Comparison of ENCODE assay signal across 9 cellular contexts in the genomic region with DNA sequence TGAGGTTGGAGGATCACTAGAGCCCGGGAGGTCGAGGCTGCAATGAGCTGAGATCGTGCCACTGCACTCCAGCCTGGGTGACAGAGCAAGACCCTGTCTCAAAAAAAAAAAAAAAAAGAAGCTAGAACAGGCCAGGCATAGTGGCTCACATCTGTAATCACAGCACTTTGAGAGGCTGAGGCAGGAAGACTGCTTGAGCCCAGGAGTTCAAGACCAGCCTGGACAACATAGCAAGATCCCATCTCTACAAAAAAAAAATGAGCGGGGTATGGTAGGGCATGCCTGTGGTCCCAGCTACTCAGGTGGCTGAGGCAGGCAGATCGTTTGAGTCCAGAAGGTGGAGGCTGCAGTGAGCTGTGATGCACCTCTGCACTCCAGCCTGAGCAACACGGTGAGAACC. TPM values are rescaled to one million over a fixed set of nuclear protein-coding genes. Genes with fewer than 3 reads are reported as not detected.
A peak's percentile ranks its signal among the peaks of the same experiment; 100 is the strongest.
DNase-seq lines count a peak whose midpoint lies in the region; ATAC-seq, FAIRE-seq and TF ChIP-seq lines count a peak whose summit lies in the region.
"Not testable (repeated sequence)": the region's sequence is repeated elsewhere in the genome, so short reads cannot be mapped to it uniquely, and the experiment has no call there.
"Had no signal": no experiment of that assay in that cellular context is flagged by ENCODE, and none has a peak within 500 bp of the region (broad histone marks: within the 10 kb centered on the region; RNA-seq: fewer than 3 reads in every experiment).

No MANE protein-coding gene starts in this region.

- H3K27ac Mint-ChIP-seq in CD4-positive, CD25-positive, alpha-beta regulatory T cell, result peak overlapping the region in 2 of 3 donors; percentile 20 to 55
- H3K27ac Mint-ChIP-seq in activated CD4-positive, alpha-beta T cell treated with anti-CD3 and anti-CD28 coated beads, Interleukin-2, amount 10 ng/mL, durations not matched to agents 7 days and 5 days, result peak overlapping the region; percentile 80
- H3K27ac Mint-ChIP-seq in immature natural killer cell (peak overlapping the region; percentile 68 to 87 (median 80)), type B pancreatic cell (peak overlapping the region; percentile 53)
- peak overlapping the region; percentile 5 to 81 (median 48) for H3K27ac Mint-ChIP-seq in naive thymus-derived CD8-positive, alpha-beta T cell

- BruUV-seq in K562 (replicated peaks; lab: Mats Ljungman, UMichigan), result not testable (repeated sequence)

- H3K79me2 ChIP-seq in K562 (ENCODE audit: control insufficient read depth, insufficient read depth, low read length), result peaks cover 21% of the 10 kb centered on the region

- H3K27me3 ChIP-seq in BLaER1; CD4-positive, CD25-positive, alpha-beta regulatory T cell (ENCODE audit: control insufficient read depth, insufficient read depth, low read length); K562 (ENCODE audit: control insufficient read depth in 2 of 2, insufficient read depth in 2 of 2, low read length in 2 of 2): not testable (repeated sequence)

- H3K36me3 Mint-ChIP-seq in CD4-positive, CD25-positive, alpha-beta regulatory T cell, result peaks cover 14% of the 10 kb centered on the region
- peaks cover 13% of the 10 kb centered on the region for H3K36me3 Mint-ChIP-seq in activated CD4-positive, alpha-beta T cell treated with anti-CD3 and anti-CD28 coated beads, Interleukin-2, amount 10 ng/mL, durations not matched to agents 7 days and 5 days (ENCODE audit: low read depth)
- not testable (repeated sequence) for H3K36me3 Mint-ChIP-seq in immature natural killer cell, type B pancreatic cell
- peaks cover 0 to 19% (median 0%) of the 10 kb centered on the region in 3 donors for H3K36me3 Mint-ChIP-seq in naive thymus-derived CD8-positive, alpha-beta T cell

- H3K9me3 Mint-ChIP-seq in CD4-positive, CD25-positive, alpha-beta regulatory T cell; activated CD4-positive, alpha-beta T cell treated with anti-CD3 and anti-CD28 coated beads, Interleukin-2, amount 10 ng/mL, durations not matched to agents 7 days and 5 days; immature natural killer cell; naive thymus-derived CD8-positive, alpha-beta T cell; type B pancreatic cell: not testable (repeated sequence)

- peaks cover 81% of the 10 kb centered on the region for H4K20me1 ChIP-seq in BLaER1
- H4K20me1 ChIP-seq in K562 (replicated peaks; ENCODE audit: control insufficient read depth, insufficient read depth, low read length), result not testable (repeated sequence)

- DNase-seq in CD4-positive, CD25-positive, alpha-beta regulatory T cell; activated CD4-positive, alpha-beta T cell treated with anti-CD3 and anti-CD28 coated beads, Interleukin-2, amount 10 ng/mL, durations not matched to agents 7 days and 5 days; K562 (ENCODE audit: extremely low read depth in 1 of 4, low spot score in 3 of 4); immature natural killer cell; naive thymus-derived CD8-positive, alpha-beta T cell; type B pancreatic cell (ENCODE audit: extremely low spot score, unreplicated experiment): not testable (repeated sequence)

- not testable (repeated sequence) for H3K27ac ChIP-seq in BLaER1; CD4-positive, CD25-positive, alpha-beta regulatory T cell (ENCODE audit: insufficient read depth, low read length, poor library complexity, severe bottlenecking); HEK293 (ENCODE audit: extremely low read depth, low read depth, low read length); K562 (ENCODE audit: extremely low read depth, low read depth, low read length)

- not testable (repeated sequence) for ATAC-seq in CD4-positive, CD25-positive, alpha-beta regulatory T cell (ENCODE audit: low read depth in 2 of 2); K562; naive thymus-derived CD8-positive, alpha-beta T cell

- CTCF ChIA-PET in HEK293 (lab: Yijun Ruan, JAX), result interaction anchor here (0.6 kb wide), 1 partner anchor 10 kb away, joined by 3 read pairs; no protein-coding TSS in a partner anchor
- CTCF ChIA-PET in activated CD4-positive, alpha-beta T cell treated with anti-CD3 and anti-CD28 coated beads, Interleukin-2, amount 10 ng/mL, durations not matched to agents 7 days and 5 days (lab: Charles Lee), result interaction anchor here (0.6 to 1.3 kb wide), 4 partner anchors 12 to 1699 kb away, joined by 3 to 4 read pairs (median 4); partner anchors contain the start of gene BRF1
- CTCF ChIA-PET in K562 (lab: Yijun Ruan, JAX; ENCODE audit: low intra/inter-chr PET ratio), result not testable (repeated sequence)

- H3K9me3 ChIP-seq in BLaER1; CD4-positive, CD25-positive, alpha-beta regulatory T cell (ENCODE audit: control insufficient read depth in 2 of 2, low read length in 2 of 2); HEK293 (ENCODE audit: control insufficient read depth, insufficient read depth, low read depth, low read length); K562 (replicated peaks; ENCODE audit: control insufficient read depth, insufficient read depth, low read depth, low read length): not testable (repeated sequence)

- 68% methylated on average over 3 of the region's 6 CpGs for WGBS in K562 (ENCODE audit: insufficient coverage, low coverage, missing lambda C conversion rate)

- not testable (repeated sequence) for H2AFZ ChIP-seq in K562 (ENCODE audit: low read depth, low read length)

- TF ChIP-seq POLR2A in K562 (conservative IDR thresholded peaks at IDR 0.05), result not testable (repeated sequence)

- peaks cover 100% of the 10 kb centered on the region for H3K4me1 ChIP-seq in BLaER1
- H3K4me1 ChIP-seq in CD4-positive, CD25-positive, alpha-beta regulatory T cell (ENCODE audit: control insufficient read depth, insufficient read depth, low read length, poor library complexity, severe bottlenecking), result peaks cover 15% of the 10 kb centered on the region
- not testable (repeated sequence) for H3K4me1 ChIP-seq in HEK293 (ENCODE audit: control insufficient read depth, insufficient read depth, low read length)
- peaks cover 0 to 28% of the 10 kb centered on the region in 2 experiments; a peak in 3 of 5 replicates for H3K4me1 ChIP-seq in K562 (replicated peaks in 1 of 2; ENCODE audit: control insufficient read depth in 2 of 2, insufficient read depth in 2 of 2, low read length in 2 of 2)

- peak overlapping the region; percentile 93 for H3K4me2 ChIP-seq in BLaER1
- not testable (repeated sequence) for H3K4me2 ChIP-seq in K562 (ENCODE audit: insufficient read depth, low read length)

- H3K27me3 Mint-ChIP-seq in CD4-positive, CD25-positive, alpha-beta regulatory T cell; activated CD4-positive, alpha-beta T cell treated with anti-CD3 and anti-CD28 coated beads, Interleukin-2, amount 10 ng/mL, durations not matched to agents 7 days and 5 days; naive thymus-derived CD8-positive, alpha-beta T cell; type B pancreatic cell: not testable (repeated sequence)
- peaks cover 7 to 27% (median 7%) of the 10 kb centered on the region in 3 donors for H3K27me3 Mint-ChIP-seq in immature natural killer cell (ENCODE audit: low read depth in 3 of 3)

- peaks cover 0 to 37% (median 3%) of the 10 kb centered on the region in 4 donors for H3K4me1 Mint-ChIP-seq in CD4-positive, CD25-positive, alpha-beta regulatory T cell
- H3K4me1 Mint-ChIP-seq in activated CD4-positive, alpha-beta T cell treated with anti-CD3 and anti-CD28 coated beads, Interleukin-2, amount 10 ng/mL, durations not matched to agents 7 days and 5 days, result peaks cover 55% of the 10 kb centered on the region
- peaks cover 51 to 62% of the 10 kb centered on the region in 2 donors for H3K4me1 Mint-ChIP-seq in immature natural killer cell
- peaks cover 19 to 63% (median 53%) of the 10 kb centered on the region in 4 donors for H3K4me1 Mint-ChIP-seq in naive thymus-derived CD8-positive, alpha-beta T cell
- H3K4me1 Mint-ChIP-seq in type B pancreatic cell (ENCODE audit: unreplicated experiment), result not testable (repeated sequence)

- not testable (repeated sequence) for TF ChIP-seq CTCF in HEK293 (tag by site-specific recombination; IDR thresholded peaks at IDR 0.05); K562 (IDR thresholded peaks at IDR 0.05 in 2 of 3, conservative IDR thresholded peaks at IDR 0.05 in 1 of 3; ENCODE audit: insufficient read depth in 2 of 3, low read depth in 1 of 3, low read length in 3 of 3); type B pancreatic cell (conservative IDR thresholded peaks at IDR 0.05)

- POLR2A ChIA-PET in HEK293 (lab: Yijun Ruan, JAX); activated CD4-positive, alpha-beta T cell treated with anti-CD3 and anti-CD28 coated beads, Interleukin-2, amount 10 ng/mL, durations not matched to agents 7 days and 5 days (lab: Charles Lee): not testable (repeated sequence)
- POLR2A ChIA-PET in K562 (lab: Yijun Ruan, JAX), result interaction anchor here (0.6 to 1.1 kb wide), 4 partner anchors 8 to 63 kb away, joined by 3 to 4 read pairs (median 4); partner anchors contain the start of gene BRF1
- POLR2A ChIA-PET in naive thymus-derived CD8-positive, alpha-beta T cell (lab: Charles Lee), result interaction anchor here (0.7 to 1.0 kb wide), 2 partner anchors 26 to 130 kb away, joined by 3 to 4 read pairs; partner anchors contain the start of gene PACS2

- not testable (repeated sequence) for TF ChIP-seq RAD21 in K562 (CRISPR knock-in tag; conservative IDR thresholded peaks at IDR 0.05 in 1 of 2, IDR thresholded peaks at IDR 0.05 in 1 of 2)

- not testable (repeated sequence) for H3K4me3 Mint-ChIP-seq in CD4-positive, CD25-positive, alpha-beta regulatory T cell; activated CD4-positive, alpha-beta T cell treated with anti-CD3 and anti-CD28 coated beads, Interleukin-2, amount 10 ng/mL, durations not matched to agents 7 days and 5 days; type B pancreatic cell
- peak overlapping the region in 2 of 5 donors; percentile 15 to 18 for H3K4me3 Mint-ChIP-seq in immature natural killer cell
- peak overlapping the region in 1 of 10 donors; percentile 7 for H3K4me3 Mint-ChIP-seq in naive thymus-derived CD8-positive, alpha-beta T cell

- not testable (repeated sequence) for H3K4me3 ChIP-seq in BLaER1; CD4-positive, CD25-positive, alpha-beta regulatory T cell (ENCODE audit: low read depth, low read length); HEK293 (ENCODE audit: low read depth, low read length); K562

- not testable (repeated sequence) for H3K9me1 ChIP-seq in K562 (ENCODE audit: control insufficient read depth, insufficient read depth, low read length)

- TF ChIP-seq EP300 in K562 (IDR thresholded peaks at IDR 0.05; ENCODE audit: low read length), result not testable (repeated sequence)

- intact Hi-C loops in K562 (cut with micrococcal nuclease), result not testable (repeated sequence)

- H3K36me3 ChIP-seq in BLaER1; CD4-positive, CD25-positive, alpha-beta regulatory T cell (ENCODE audit: control insufficient read depth, insufficient read depth, low read length); HEK293 (ENCODE audit: control insufficient read depth in 2 of 2, insufficient read depth in 1 of 2, low read length in 2 of 2); K562 (ENCODE audit: control insufficient read depth, insufficient read depth, low read length): not testable (repeated sequence)

- in situ Hi-C loops in K562 (cut with MboI), result loop anchor here (10.0 kb wide), 1 partner anchor 194 kb away; no protein-coding TSS in a partner anchor

- FAIRE-seq in K562 (lab: Jason Lieb, UNC), result not testable (repeated sequence)

- H3K9ac ChIP-seq in BLaER1; K562 (ENCODE audit: insufficient read depth in 1 of 2, low read depth in 2 of 2, low read length in 2 of 2): not testable (repeated sequence)

RNA-seq across cellular contexts. Expression of gene BRF1, which starts 11.9 kb away (rescaled TPM):
- total RNA-seq in CD4-positive, CD25-positive, alpha-beta regulatory T cell, result 58.9 TPM
- polyA plus RNA-seq in CD4-positive, CD25-positive, alpha-beta regulatory T cell, result 1 to 10 TPM; 5.6 to 8.7 (median 7.5) TPM
- total RNA-seq in activated CD4-positive, alpha-beta T cell treated with anti-CD3 and anti-CD28 coated beads, Interleukin-2, amount 10 ng/mL, durations not matched to agents 7 days and 5 days, result 10 to 100 TPM; 39.0 to 50.9 TPM
- total RNA-seq in K562 (2011; cell fraction: chromatin; rRNA removed; ENCODE audit: low replicate concordance), result 71.0 and 136 TPM in 2 replicates
- total RNA-seq in K562 (2011; cell fraction: nucleolus; rRNA removed), result 63.5 and 70.5 TPM in 2 replicates
- total RNA-seq in K562 (2011; cell fraction: nucleoplasm; rRNA removed), result 45.0 and 51.4 TPM in 2 replicates
- 24.6 and 24.9 TPM in 2 replicates for total RNA-seq in K562 (2014; rRNA removed)
- total RNA-seq in K562 (2014; rRNA removed; fragmentation: Illumina TruSeq; extraction: Trizol), result 6.9 and 9.3 TPM in 2 replicates
- total RNA-seq in K562 (2015; rRNA removed; fragmentation: Illumina TruSeq; extraction: Trizol), result 12.5 and 12.7 TPM in 2 replicates
- total RNA-seq in K562 (2021), result 22.5 and 22.6 TPM in 2 replicates
- polyA plus RNA-seq in K562 (2011; rRNA removed), result 3.6 and 5.6 TPM in 2 replicates
- polyA plus RNA-seq in K562 (2011; cell fraction: cytosol; rRNA removed), result 3.3 and 6.4 TPM in 2 replicates
- polyA plus RNA-seq in K562 (2011; cell fraction: nucleus; rRNA removed), result 25.8 and 37.9 TPM in 2 replicates
- polyA plus RNA-seq in K562 (2012), result 14.4 and 14.8 TPM in 2 replicates
- 8.2 and 10.5 TPM in 2 replicates for polyA plus RNA-seq in K562 (2014; fragmentation: Illumina TruSeq; extraction: Trizol)
- under 1 TPM; 0.14 to 0.17 TPM for polyA plus RNA-seq in K562 (2014; fragmentation: Nextera tagmentation; extraction: Ambion mirVana)
- polyA plus RNA-seq in K562 (2014; rRNA removed), result 12.8 and 14.6 TPM in 2 replicates
- 5.2 and 6.5 TPM in 2 replicates for polyA minus RNA-seq in K562 (2011; rRNA and poly(A)+ RNA removed)
- 6.4 and 8.4 TPM in 2 replicates for polyA minus RNA-seq in K562 (2011; cell fraction: cytosol; rRNA and poly(A)+ RNA removed)
- polyA minus RNA-seq in K562 (2011; cell fraction: nucleus; rRNA and poly(A)+ RNA removed), result 20.3 and 25.3 TPM in 2 replicates
- polyA plus RNA-seq in immature natural killer cell, result 10 to 100 TPM in 1 of 3 donors, 1 to 10 TPM in 2; 2.9 to 11.0 (median 8.0) TPM
- 10 to 100 TPM; 52.4 to 63.5 TPM for total RNA-seq in naive thymus-derived CD8-positive, alpha-beta T cell
- 10 to 100 TPM in 1 of 3 donors, 1 to 10 TPM in 2; 7.1 to 10.9 (median 9.2) TPM for polyA plus RNA-seq in naive thymus-derived CD8-positive, alpha-beta T cell
- total RNA-seq in type B pancreatic cell (ENCODE audit: low replicate concordance), result 39.8 and 47.7 TPM in 2 replicates

RNA-seq across cellular contexts. Expression of gene PACS2, which starts 25.6 kb away (rescaled TPM):
- 64.0 TPM for total RNA-seq in CD4-positive, CD25-positive, alpha-beta regulatory T cell
- polyA plus RNA-seq in CD4-positive, CD25-positive, alpha-beta regulatory T cell, result 1 to 10 TPM in 2 of 4 donors, under 1 TPM in 2; 0.72 to 3.4 (median 1.5) TPM
- total RNA-seq in activated CD4-positive, alpha-beta T cell treated with anti-CD3 and anti-CD28 coated beads, Interleukin-2, amount 10 ng/mL, durations not matched to agents 7 days and 5 days, result 10 to 100 TPM; 43.3 to 46.8 TPM
- 28.1 and 70.2 TPM in 2 replicates for total RNA-seq in K562 (2011; cell fraction: chromatin; rRNA removed; ENCODE audit: low replicate concordance)
- 30.5 and 32.4 TPM in 2 replicates for total RNA-seq in K562 (2011; cell fraction: nucleolus; rRNA removed)
- total RNA-seq in K562 (2011; cell fraction: nucleoplasm; rRNA removed), result 22.4 and 23.7 TPM in 2 replicates
- total RNA-seq in K562 (2014; rRNA removed) (13.2 and 21.3 TPM in 2 replicates), K562 (2014; rRNA removed; fragmentation: Illumina TruSeq; extraction: Trizol) (4.4 and 5.9 TPM in 2 replicates), K562 (2015; rRNA removed; fragmentation: Illumina TruSeq; extraction: Trizol) (10.4 and 11.6 TPM in 2 replicates), K562 (2021) (20.8 and 21.0 TPM in 2 replicates), type B pancreatic cell (ENCODE audit: low replicate concordance) (77.7 and 101 TPM in 2 replicates)
- polyA plus RNA-seq in K562 (2011; rRNA removed) (8.8 and 9.9 TPM in 2 replicates), K562 (2014; fragmentation: Illumina TruSeq; extraction: Trizol) (4.3 and 9.0 TPM in 2 replicates), K562 (2014; fragmentation: Nextera tagmentation; extraction: Ambion mirVana) (under 1 TPM; 0.11 to 0.34 TPM), K562 (2014; rRNA removed) (14.6 and 16.6 TPM in 2 replicates), immature natural killer cell (1 to 10 TPM; 2.0 to 3.3 (median 2.7) TPM)
- 6.8 and 14.3 TPM in 2 replicates for polyA plus RNA-seq in K562 (2011; cell fraction: cytosol; rRNA removed)
- 27.9 and 60.4 TPM in 2 replicates for polyA plus RNA-seq in K562 (2011; cell fraction: nucleus; rRNA removed)
- polyA plus RNA-seq in K562 (2012), result 16.4 and 29.4 TPM in 2 replicates
- polyA minus RNA-seq in K562 (2011; rRNA and poly(A)+ RNA removed), result 2.8 and 6.3 TPM in 2 replicates
- 10.2 and 13.9 TPM in 2 replicates for polyA minus RNA-seq in K562 (2011; cell fraction: cytosol; rRNA and poly(A)+ RNA removed)
- 8.9 and 15.8 TPM in 2 replicates for polyA minus RNA-seq in K562 (2011; cell fraction: nucleus; rRNA and poly(A)+ RNA removed)
- total RNA-seq in naive thymus-derived CD8-positive, alpha-beta T cell, result 10 to 100 TPM; 81.5 to 82.1 TPM
- 1 to 10 TPM; 1.7 to 6.1 (median 2.3) TPM for polyA plus RNA-seq in naive thymus-derived CD8-positive, alpha-beta T cell

RNA-seq across cellular contexts. Expression of gene BTBD6, which starts 40.6 kb away (rescaled TPM):
- 39.4 TPM for total RNA-seq in CD4-positive, CD25-positive, alpha-beta regulatory T cell
- 10 to 100 TPM in 2 of 4 donors, 1 to 10 TPM in 2; 4.6 to 17.4 (median 9.0) TPM for polyA plus RNA-seq in CD4-positive, CD25-positive, alpha-beta regulatory T cell
- total RNA-seq in activated CD4-positive, alpha-beta T cell treated with anti-CD3 and anti-CD28 coated beads, Interleukin-2, amount 10 ng/mL, durations not matched to agents 7 days and 5 days, result 10 to 100 TPM; 43.7 to 43.9 TPM
- total RNA-seq in K562 (2011; cell fraction: chromatin; rRNA removed; ENCODE audit: low replicate concordance), result not detected in 2 replicates
- not detected in 2 replicates for total RNA-seq in K562 (2011; cell fraction: nucleolus; rRNA removed)
- not detected in 2 replicates for total RNA-seq in K562 (2011; cell fraction: nucleoplasm; rRNA removed)
- not detected in 2 replicates for total RNA-seq in K562 (2014; rRNA removed)
- total RNA-seq in K562 (2014; rRNA removed; fragmentation: Illumina TruSeq; extraction: Trizol), result not detected in 2 replicates
- total RNA-seq in K562 (2015; rRNA removed; fragmentation: Illumina TruSeq; extraction: Trizol), result not detected in 2 replicates
- 0.16 TPM in 1 of 2 replicates, not detected in the other for total RNA-seq in K562 (2021)
- not detected in 2 replicates for polyA plus RNA-seq in K562 (2011; rRNA removed)
- not detected in 2 replicates for polyA plus RNA-seq in K562 (2011; cell fraction: cytosol; rRNA removed)
- polyA plus RNA-seq in K562 (2011; cell fraction: nucleus; rRNA removed), result not detected in 2 replicates
- 0.08 TPM in 1 of 2 replicates, not detected in the other for polyA plus RNA-seq in K562 (2012)
- not detected in 2 replicates for polyA plus RNA-seq in K562 (2014; fragmentation: Illumina TruSeq; extraction: Trizol)
- polyA plus RNA-seq in K562 (2014; fragmentation: Nextera tagmentation; extraction: Ambion mirVana), result not detected
- polyA plus RNA-seq in K562 (2014; rRNA removed), result not detected in 2 replicates
- polyA minus RNA-seq in K562 (2011; rRNA and poly(A)+ RNA removed), result not detected in 2 replicates
- polyA minus RNA-seq in K562 (2011; cell fraction: cytosol; rRNA and poly(A)+ RNA removed), result 0.38 TPM in 1 of 2 replicates, not detected in the other
- polyA minus RNA-seq in K562 (2011; cell fraction: nucleus; rRNA and poly(A)+ RNA removed), result not detected in 2 replicates
- polyA plus RNA-seq in immature natural killer cell, result 10 to 100 TPM in 2 of 3 donors, 1 to 10 TPM in 1; 3.7 to 13.3 (median 13.1) TPM
- 10 to 100 TPM; 42.0 to 42.8 TPM for total RNA-seq in naive thymus-derived CD8-positive, alpha-beta T cell
- 10 to 100 TPM in 2 of 3 donors, 1 to 10 TPM in 1; 5.5 to 15.6 (median 14.9) TPM for polyA plus RNA-seq in naive thymus-derived CD8-positive, alpha-beta T cell
- 38.8 and 44.7 TPM in 2 replicates for total RNA-seq in type B pancreatic cell (ENCODE audit: low replicate concordance)
- total RNA-seq: A172 had no signal

Comparison
In these comparisons a context has a peak if more than half of its experiments do, and no peak if none do; other contexts are left out.
1. RNA of gene BTBD6, which starts 40.6 kb away (total RNA-seq): 43.7 to 43.9 TPM in activated CD4-positive, alpha-beta T cell treated with anti-CD3 and anti-CD28 coated beads, Interleukin-2, amount 10 ng/mL, durations not matched to agents 7 days and 5 days, 42.0 to 42.8 TPM in naive thymus-derived CD8-positive, alpha-beta T cell, 39.4 TPM in CD4-positive, CD25-positive, alpha-beta regulatory T cell (single experiment) and 38.8 to 44.7 TPM in type B pancreatic cell; 0.16 TPM in K562; every median in the first group is over 10 times any median in the second.
2. Peak in every context shown above with its lines, with median percentiles within 50 percentile points of each other: H3K27ac Mint-ChIP-seq.